ENCODE assay signal across 18 cellular contexts in the genomic region with DNA sequence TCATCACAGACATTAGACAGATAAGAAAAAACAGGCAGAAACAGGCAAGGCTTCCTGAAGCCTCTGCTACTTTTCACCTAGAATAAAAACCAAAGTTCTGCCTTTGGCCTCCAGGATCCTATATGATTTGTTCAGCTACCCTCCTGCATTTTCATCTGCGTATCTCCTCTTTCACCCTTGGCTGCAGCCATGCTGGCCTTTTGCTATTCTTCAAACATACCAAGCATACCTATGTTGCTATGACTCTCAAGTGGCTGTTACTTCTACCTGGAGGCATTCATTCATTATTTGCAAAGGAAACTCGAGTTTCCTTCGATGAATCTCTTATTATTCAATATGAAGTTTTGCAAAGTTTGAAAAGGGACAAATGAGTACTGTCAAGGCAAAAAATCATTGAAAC.
"Had no signal": no experiment of that assay in that cellular context is flagged by ENCODE, and none has a peak within 500 bp of the region (broad histone marks: within the 10 kb centered on the region; RNA-seq: fewer than 3 reads in every experiment).

No MANE protein-coding gene starts in this region.

- H3K4me2 ChIP-seq: smooth muscle cell had no signal

- DNase-seq: activated CD4-positive, alpha-beta T cell treated with anti-CD3 and anti-CD28 coated beads for 1 hour; activated CD4-positive, alpha-beta T cell treated with anti-CD3 and anti-CD28 coated beads, Interleukin-2, amount 50 U/mL, for 4 hours; activated naive CD4-positive, alpha-beta T cell treated with anti-CD3 and anti-CD28 coated beads for 36 hours; heart right ventricle; left ventricle myocardium superior; nephron progenitor cell; right lobe of liver; stimulated activated CD4-positive, alpha-beta T cell treated with anti-CD3 and anti-CD28 coated beads, Interleukin-4, amount 100 ng/mL, for 4 hours; stimulated activated CD8-positive, alpha-beta memory T cell treated with anti-CD3 and anti-CD28 coated beads, Interleukin-4, amount 100 ng/mL, for 48 hours; stimulated activated naive CD4-positive, alpha-beta T cell treated with Interleukin-2 at 50 U/mL for 16 hours; substantia nigra had no signal

- ATAC-seq: gastroesophageal sphincter, heart right ventricle, left ventricle myocardium superior, right lobe of liver had no signal

- H3K27ac ChIP-seq: ascending aorta, breast epithelium, gastroesophageal sphincter, heart right ventricle, prostate gland, right lobe of liver, tibial nerve had no signal

- H3K27ac Mint-ChIP-seq: activated naive CD4-positive, alpha-beta T cell treated with anti-CD3 and anti-CD28 coated beads for 36 hours; activated T-helper 2 cell treated with anti-CD3 and anti-CD28 coated beads, Interferon-gamma antibody, Interleukin-2, Interleukin-4, amounts not matched to agents 10 μg/mL and 5 μg/mL and 100 μg/mL, durations not matched to agents 14 hours and 24 hours and 36 hours; nephron progenitor cell had no signal

- H3K4me3 Mint-ChIP-seq: activated naive CD4-positive, alpha-beta T cell treated with anti-CD3 and anti-CD28 coated beads for 36 hours; nephron progenitor cell had no signal

- H3K9me3 Mint-ChIP-seq: activated naive CD4-positive, alpha-beta T cell treated with anti-CD3 and anti-CD28 coated beads for 36 hours; activated T-helper 2 cell treated with anti-CD3 and anti-CD28 coated beads, Interferon-gamma antibody, Interleukin-2, Interleukin-4, amounts not matched to agents 10 μg/mL and 5 μg/mL and 100 μg/mL, durations not matched to agents 14 hours and 24 hours and 36 hours; nephron progenitor cell had no signal

- H3K27me3 ChIP-seq: ascending aorta, breast epithelium, gastroesophageal sphincter, right lobe of liver, tibial nerve had no signal

- H3K36me3 ChIP-seq: ascending aorta, breast epithelium, gastroesophageal sphincter, heart right ventricle, prostate gland, right lobe of liver, tibial nerve had no signal

- H3K4me1 Mint-ChIP-seq: nephron progenitor cell had no signal

- H3K4me3 ChIP-seq: ascending aorta, breast epithelium, gastroesophageal sphincter, heart right ventricle, prostate gland, right lobe of liver, smooth muscle cell, tibial nerve had no signal

- H3K4me1 ChIP-seq: ascending aorta, breast epithelium, gastroesophageal sphincter, heart right ventricle, prostate gland, right lobe of liver, tibial nerve had no signal

- H3K9me3 ChIP-seq: ascending aorta, breast epithelium, gastroesophageal sphincter, heart right ventricle, prostate gland, right lobe of liver, tibial nerve had no signal
